In the genomic region with DNA sequence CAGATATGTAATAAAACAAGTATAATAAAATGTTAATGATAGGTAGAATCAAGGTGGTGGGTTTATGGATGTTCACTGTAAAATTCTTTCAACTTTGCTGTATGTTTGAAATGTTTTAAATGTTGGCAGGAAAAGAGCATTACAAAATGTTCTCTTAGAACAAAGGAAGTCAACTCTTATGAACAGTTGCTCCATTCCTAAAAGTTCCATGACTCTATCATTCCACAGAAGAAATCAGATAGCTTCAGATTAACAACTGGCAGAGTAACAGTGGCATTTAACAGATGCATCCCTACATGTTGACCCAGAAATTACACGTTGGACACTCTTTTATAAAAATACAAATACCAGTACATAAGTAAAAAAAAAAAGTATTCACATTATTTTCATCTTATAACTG, we compare ENCODE assay signal across 11 cellular contexts.
DNase-seq lines count a peak whose midpoint lies in the region; TF ChIP-seq lines count a peak whose summit lies in the region.
"Had no signal": no experiment of that assay in that cellular context is flagged by ENCODE, and none has a peak within 500 bp of the region (broad histone marks: within the 10 kb centered on the region; RNA-seq: fewer than 3 reads in every experiment).

No MANE protein-coding gene starts in this region.

- H3K4me3 Mint-ChIP-seq in nephron = no peak overlapping the region
- H3K4me3 Mint-ChIP-seq: CD4-positive, alpha-beta memory T cell had no signal

- peaks cover 23% of the 10 kb centered on the region for H3K9me3 Mint-ChIP-seq in nephron

- no peaks in the 10 kb centered on the region for H3K27me3 Mint-ChIP-seq in nephron (ENCODE audit: low read depth)
- H3K27me3 Mint-ChIP-seq: CD4-positive, alpha-beta memory T cell had no signal

- peak overlapping the region; percentile 44 to 72 (median 64) for H3K27ac Mint-ChIP-seq in nephron
- H3K27ac Mint-ChIP-seq: CD4-positive, alpha-beta memory T cell had no signal

- TF ChIP-seq CTCF in choroid plexus epithelial cell (conservative IDR thresholded peaks at IDR 0.05; ENCODE audit: low read depth, low read length) (no peak), fibroblast of villous mesenchyme (IDR thresholded peaks at IDR 0.05; ENCODE audit: insufficient read depth, low read depth, low read length) (no peak), nephron (IDR thresholded peaks at IDR 0.05; ENCODE audit: unreplicated experiment in 3 of 3) (no peak)

- no peaks in the 10 kb centered on the region for H3K36me3 Mint-ChIP-seq in nephron (ENCODE audit: low read depth)

- intact Hi-C loops in head of caudate nucleus (cut with DNase I) = no loop called here

- DNase-seq in choroid plexus epithelial cell (ENCODE audit: low read depth) (peak; percentile 29), fibroblast of villous mesenchyme (ENCODE audit: low read depth) (peak; percentile 4), head of caudate nucleus (no peak), epidermal melanocyte (ENCODE audit: insufficient read length, low spot score) (no peak)
- no peak for DNase-seq in activated CD4-positive, alpha-beta T cell treated with anti-CD3 and anti-CD28 coated beads for 1 hour
- DNase-seq: BE2C; Caco-2; CD4-positive, alpha-beta memory T cell; GF-D8 had no signal

- H3K4me1 Mint-ChIP-seq in nephron = peaks cover 5% of the 10 kb centered on the region
- H3K4me1 Mint-ChIP-seq: CD4-positive, alpha-beta memory T cell had no signal

- no peak overlapping the region for H3K4me3 ChIP-seq in choroid plexus epithelial cell (ENCODE audit: low read depth, low read length)
- H3K4me3 ChIP-seq in fibroblast of villous mesenchyme (ENCODE audit: low read depth, low read length) = no peak overlapping the region
- H3K4me3 ChIP-seq: A549 had no signal

Comparison
In these comparisons a context has a peak if more than half of its experiments do, and no peak if none do; other contexts are left out.
1. DNase-seq: peak in choroid plexus epithelial cell (single experiment) and fibroblast of villous mesenchyme (single experiment); none in activated CD4-positive, alpha-beta T cell treated with anti-CD3 and anti-CD28 coated beads for 1 hour (single experiment), head of caudate nucleus (0 of 42) and epidermal melanocyte (single experiment).